Comparison of ENCODE assay signal across 8 cellular contexts in the genomic region with DNA sequence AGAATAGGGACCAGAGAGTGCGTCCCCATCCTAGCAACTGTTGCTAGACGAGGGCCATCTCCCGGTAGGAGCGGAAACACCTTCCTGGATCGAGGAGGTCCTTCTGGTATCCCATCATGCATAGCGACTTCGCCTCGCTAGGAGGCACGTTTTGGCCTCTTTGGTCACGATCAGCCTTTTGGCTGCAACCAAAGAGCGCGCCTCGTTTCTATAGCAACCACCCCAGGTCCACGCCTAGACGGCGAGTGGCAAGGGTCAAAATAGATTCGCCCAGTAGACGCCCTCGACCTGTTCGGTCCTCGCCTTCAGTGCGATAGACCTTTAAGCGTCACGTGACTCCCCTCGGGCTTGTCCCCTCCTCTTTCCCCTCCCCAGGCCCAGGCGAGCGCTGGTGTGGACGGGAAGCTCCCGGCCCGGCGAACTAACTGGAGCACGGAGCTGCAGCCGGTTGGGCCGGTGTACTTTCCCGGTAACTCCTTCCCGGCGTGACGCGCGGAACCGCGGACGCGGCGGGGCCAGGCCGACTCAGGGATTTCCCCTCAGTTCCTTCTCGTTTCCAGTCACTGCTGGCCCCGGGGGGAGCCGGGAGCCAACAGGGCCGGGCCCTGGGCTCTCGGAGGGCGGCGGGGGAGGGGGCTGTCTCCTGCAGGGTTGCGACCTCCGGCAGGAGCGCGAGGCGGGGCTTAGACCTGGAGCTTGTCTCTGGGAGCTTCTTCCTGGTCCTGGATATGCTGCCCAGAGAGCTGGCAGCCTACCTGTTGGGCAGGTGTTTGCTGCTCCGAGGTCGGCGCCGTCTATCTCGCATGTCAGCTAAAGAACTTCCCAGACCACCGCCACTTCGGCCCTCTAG.
DNase-seq lines count a peak whose midpoint lies in the region; ATAC-seq and TF ChIP-seq lines count a peak whose summit lies in the region.

A gene (plus strand): TSS at position 359 of the 850 bp plus-strand sequence. CDS start 2,258 bp downstream, outside the sequence.

- TF ChIP-seq CTCF in AG09309 (IDR thresholded peaks at IDR 0.05; ENCODE audit: control insufficient read depth, insufficient read depth, low read depth, low read length, missing control alignments), result no peak

- in situ Hi-C loops in GM18951 (cut with MboI; ENCODE audit: low sequenced_read_pairs, unreplicated experiment), result no loop called here

- peak; percentile 72 for TF ChIP-seq POLR2A in GM18951 (IDR thresholded peaks at IDR 0.05; ENCODE audit: extremely low read depth, insufficient read depth, insufficient read length)

- ATAC-seq in HG03280 (IDR thresholded peaks at IDR 0.05; ENCODE audit: unreplicated experiment), result peak; percentile 49

- peak within 1 kb of the TSS; percentile 88 for H3K4me3 ChIP-seq in AG09309 (ENCODE audit: control insufficient read depth, low read depth, low read length)

- peak; percentile 100 for DNase-seq in AG09309 (ENCODE audit: low read depth)
- peak; percentile 99 for DNase-seq in NCI-H345 treated with DMSO at 0.1 percent for 48 hours (lab: John Stamatoyannopoulos, UW; ENCODE audit: unreplicated experiment)
- DNase-seq in activated CD4-positive, CD25-positive, alpha-beta regulatory T cell treated with anti-CD3 and anti-CD28 coated beads, Interleukin-2, amount 50 U/mL, for 16 hours (ENCODE audit: low read depth, low spot score), result peak; percentile 91
- DNase-seq in cerebellar cortex (ENCODE audit: low spot score), result peak; percentile 100
- DNase-seq in islet precursor cell, result peak; percentile 100
- DNase-seq in stimulated activated CD4-positive, alpha-beta T cell treated with anti-CD3 and anti-CD28 coated beads, Interleukin-15, amount 100 ng/mL, for 1 hour (ENCODE audit: low read depth in 1 of 2, low spot score in 1 of 2), result peak; percentile 84 to 92

Comparison
In these comparisons a context has a peak if more than half of its experiments do, and no peak if none do; other contexts are left out.
1. Peak in every context shown above with its lines: DNase-seq, ATAC-seq and H3K4me3 ChIP-seq.